ENCODE assay signal across 24 cellular contexts in the genomic region with DNA sequence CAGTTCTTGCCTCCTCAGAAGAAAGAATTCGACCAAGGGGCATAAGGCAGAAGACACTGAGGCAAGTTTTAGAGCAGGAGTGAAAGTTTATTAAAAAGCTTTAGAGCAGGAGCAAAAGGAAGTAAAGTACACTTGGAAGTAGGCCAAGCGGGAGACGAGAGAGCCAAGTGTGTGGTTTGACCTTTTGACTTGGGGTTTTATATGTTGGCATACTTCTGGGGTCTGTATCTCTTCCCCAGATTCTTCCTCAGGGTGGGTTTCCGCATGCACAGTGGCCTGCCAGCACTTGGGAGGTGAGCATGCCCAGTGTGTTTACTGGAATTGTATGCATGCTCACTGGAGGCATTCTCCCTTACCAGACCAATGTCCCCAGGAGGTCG. TPM values are rescaled to one million over a fixed set of nuclear protein-coding genes. Genes with fewer than 3 reads are reported as not detected.
DNase-seq lines count a peak whose midpoint lies in the region; ATAC-seq, FAIRE-seq and TF ChIP-seq lines count a peak whose summit lies in the region.
"Had no signal": no experiment of that assay in that cellular context is flagged by ENCODE, and none has a peak within 500 bp of the region (broad histone marks: within the 10 kb centered on the region; RNA-seq: fewer than 3 reads in every experiment).

No MANE protein-coding gene starts in this region.

- H3K23ac ChIP-seq in neuronal stem cell (ENCODE audit: low read depth, low read length, poor library complexity): no peak overlapping the region

- FAIRE-seq in H54 (lab: Jason Lieb, UNC): no peak

- no peak overlapping the region for H3K14ac ChIP-seq in neuronal stem cell (ENCODE audit: low read length)

- H3K36me3 ChIP-seq in DND-41 (ENCODE audit: insufficient read depth, low read length): no peaks in the 10 kb centered on the region
- H3K36me3 ChIP-seq in neuronal stem cell (replicated peaks in 1 of 2; ENCODE audit: control insufficient read depth in 2 of 2, insufficient read depth in 2 of 2, low read length in 2 of 2): no peaks in the 10 kb centered on the region
- H3K36me3 ChIP-seq: ascending aorta, HAP-1, WERI-Rb-1 had no signal

- H4K20me1 ChIP-seq in DND-41 (ENCODE audit: insufficient read depth, low read length): no peaks in the 10 kb centered on the region

- no peak overlapping the region for H2BK12ac ChIP-seq in neuronal stem cell (ENCODE audit: low read length)

- WGBS in neuronal stem cell (ENCODE audit: extremely low coverage in 2 of 2, insufficient read length in 2 of 2, insufficient replicate concordance in 1 of 2), 2 donors: no CpG with 5 or more reads among the region's 5 CpGs

- TF ChIP-seq CTCF in DND-41 (IDR thresholded peaks at IDR 0.05; ENCODE audit: borderline replicate concordance, extremely low read depth, low read length, poor library complexity, severe bottlenecking): no peak
- no peak for TF ChIP-seq CTCF in nephron (IDR thresholded peaks at IDR 0.05; ENCODE audit: unreplicated experiment in 3 of 3)

- no peak overlapping the region for H2AK5ac ChIP-seq in neuronal stem cell (ENCODE audit: low read depth, low read length)

- H3K4me1 Mint-ChIP-seq in effector memory CD8-positive, alpha-beta T cell (ENCODE audit: low read depth in 2 of 2): peaks cover 11 to 16% of the 10 kb centered on the region in 2 donors
- peaks cover 23% of the 10 kb centered on the region for H3K4me1 Mint-ChIP-seq in nephron

- H3K36me3 Mint-ChIP-seq in effector memory CD8-positive, alpha-beta T cell (ENCODE audit: insufficient read depth): no peaks in the 10 kb centered on the region
- no peaks in the 10 kb centered on the region for H3K36me3 Mint-ChIP-seq in nephron (ENCODE audit: low read depth)
- H3K36me3 Mint-ChIP-seq: type B pancreatic cell had no signal

- H3K4me1 ChIP-seq in DND-41 (ENCODE audit: insufficient read depth, low read length) (peaks cover 20% of the 10 kb centered on the region), neuronal stem cell (ENCODE audit: control insufficient read depth in 2 of 2, insufficient read depth in 1 of 2, low read depth in 1 of 2, low read length in 2 of 2) (no peaks in the 10 kb centered on the region)
- H3K4me1 ChIP-seq: ascending aorta, Caco-2, HAP-1 had no signal

- no peaks in the 10 kb centered on the region for H3K9me3 Mint-ChIP-seq in effector memory CD8-positive, alpha-beta T cell
- H3K9me3 Mint-ChIP-seq in nephron: peaks cover 4% of the 10 kb centered on the region
- H3K9me3 Mint-ChIP-seq: type B pancreatic cell had no signal

- H3K4ac ChIP-seq in neuronal stem cell (ENCODE audit: low read length): no peak overlapping the region

- no peak overlapping the region for H2AFZ ChIP-seq in DND-41 (ENCODE audit: low read depth, low read length)
- no peak overlapping the region for H2AFZ ChIP-seq in neuronal stem cell (ENCODE audit: low read length)

- H3K4me3 Mint-ChIP-seq in effector memory CD8-positive, alpha-beta T cell: no peak overlapping the region
- no peak overlapping the region for H3K4me3 Mint-ChIP-seq in nephron
- H3K4me3 Mint-ChIP-seq: type B pancreatic cell had no signal

- TF ChIP-seq POLR2A in H54 (IDR thresholded peaks at IDR 0.05; ENCODE audit: low read depth, low read length): no peak

- no peak overlapping the region for H4K91ac ChIP-seq in neuronal stem cell (ENCODE audit: low read depth, low read length, poor library complexity)

- no peak overlapping the region for H3K18ac ChIP-seq in neuronal stem cell (ENCODE audit: low read length)

- H3K79me1 ChIP-seq in neuronal stem cell (ENCODE audit: low read depth, low read length): peaks cover 1% of the 10 kb centered on the region

- H2BK120ac ChIP-seq in neuronal stem cell (ENCODE audit: low read depth, low read length): no peak overlapping the region

- H3K27ac ChIP-seq in DND-41 (ENCODE audit: low read length) (peak overlapping the region; percentile 31; the same call in 1 of the 2 replicates), neuronal stem cell (replicated peaks; ENCODE audit: low read length) (no peak overlapping the region)
- H3K27ac ChIP-seq: ascending aorta, WERI-Rb-1 had no signal

- H4K8ac ChIP-seq in neuronal stem cell (ENCODE audit: low read depth, low read length): no peak overlapping the region

- peak overlapping the region; percentile 18 to 44 for H3K27ac Mint-ChIP-seq in effector memory CD8-positive, alpha-beta T cell
- H3K27ac Mint-ChIP-seq in nephron: peak overlapping the region; percentile 67 to 91 (median 82)
- H3K27ac Mint-ChIP-seq: type B pancreatic cell had no signal

- no peak overlapping the region for H2BK15ac ChIP-seq in neuronal stem cell (ENCODE audit: low read length)

- peak; percentile 26 for DNase-seq in DND-41
- DNase-seq in MV-4-11 (lab: John Stamatoyannopoulos, UW): peak; percentile 41
- no peak for DNase-seq in effector memory CD8-positive, alpha-beta T cell
- DNase-seq in neuronal stem cell (ENCODE audit: low spot score): no peak
- no peak for DNase-seq in H54 (ENCODE audit: insufficient read length, low spot score)
- DNase-seq: activated gamma-delta T cell treated with Interleukin-2 at 50 U/mL for 16 hours; Caco-2; cerebellar nuclear complex; effector CD8-positive, alpha-beta T cell; glutamatergic neuron; midbrain; MM.1S; NCI-H187; NCI-H2227 treated with DMSO at 0.1 percent for 48 hours; NCI-H82; OCI-M1; SHP77 treated with DMSO at 0.1 percent for 48 hours; stimulated activated CD4-positive, alpha-beta T cell treated with anti-CD3 and anti-CD28 coated beads, Interleukin-4, amount 100 ng/mL, for 24 hours; WERI-Rb-1 had no signal

- ATAC-seq in DND-41 (ENCODE audit: insufficient read depth, low read depth): peak; percentile 55
- no peak for ATAC-seq in effector memory CD8-positive, alpha-beta T cell (replicated peaks)
- no peak for ATAC-seq in GM18909 (IDR thresholded peaks at IDR 0.05; ENCODE audit: poor library complexity, unreplicated experiment)

- H3K27me3 Mint-ChIP-seq in effector memory CD8-positive, alpha-beta T cell: no peaks in the 10 kb centered on the region
- H3K27me3 Mint-ChIP-seq in nephron (ENCODE audit: low read depth): no peaks in the 10 kb centered on the region
- H3K27me3 Mint-ChIP-seq: type B pancreatic cell had no signal

- H3K9ac ChIP-seq in DND-41 (ENCODE audit: low read depth, low read length) (no peak overlapping the region), neuronal stem cell (ENCODE audit: low read depth, low read length, poor library complexity) (no peak overlapping the region)

- H3K4me2 ChIP-seq in DND-41 (ENCODE audit: insufficient read depth, low read length) (no peak overlapping the region), neuronal stem cell (ENCODE audit: insufficient read depth, low read length, poor library complexity, severe bottlenecking) (no peak overlapping the region)

- H3K4me3 ChIP-seq in DND-41 (ENCODE audit: low read depth in 1 of 2, low read length in 2 of 2): no peak overlapping the region
- no peak overlapping the region for H3K4me3 ChIP-seq in neuronal stem cell (ENCODE audit: low read length in 2 of 2)
- H3K4me3 ChIP-seq: ascending aorta, HAP-1 had no signal

- no peak overlapping the region for H2BK5ac ChIP-seq in neuronal stem cell (ENCODE audit: low read length)

- H3K79me2 ChIP-seq in DND-41 (ENCODE audit: insufficient read depth, low read length): no peaks in the 10 kb centered on the region

- H3K9me3 ChIP-seq in DND-41 (ENCODE audit: insufficient read depth, low read length, severe bottlenecking) (no peaks in the 10 kb centered on the region), neuronal stem cell (replicated peaks in 1 of 2; ENCODE audit: control insufficient read depth in 2 of 2, insufficient read depth in 1 of 2, low read depth in 1 of 2, low read length in 2 of 2) (peaks cover 0 to 2% of the 10 kb centered on the region in 2 donors)
- H3K9me3 ChIP-seq: ascending aorta, Caco-2, HAP-1 had no signal

- H3K27me3 ChIP-seq in DND-41 (ENCODE audit: insufficient read depth, low read length, poor library complexity) (no peaks in the 10 kb centered on the region), neuronal stem cell (ENCODE audit: control insufficient read depth in 3 of 3, insufficient read depth in 3 of 3, low read depth in 1 of 3, low read length in 3 of 3) (peaks cover 0 to under 1% (median 0%) of the 10 kb centered on the region in 3 experiments)
- H3K27me3 ChIP-seq: ascending aorta had no signal

RNA-seq across cellular contexts. Expression of a gene that starts 59.4 kb away (rescaled TPM):
- polyA plus RNA-seq in neuronal stem cell (2013, experiment 1 of 2): 0.88 TPM
- polyA plus RNA-seq in neuronal stem cell (2013, experiment 2 of 2): 0.97 TPM

Comparison
In these comparisons a context has a peak if more than half of its experiments do, and no peak if none do; other contexts are left out.
1. DNase-seq: peak in DND-41 (single experiment) and MV-4-11 (single experiment); none in effector memory CD8-positive, alpha-beta T cell (0 of 3), neuronal stem cell (single experiment) and H54 (single experiment).